ENCODE assay signal across 10 cellular contexts in genomic region chr9:83538890-83539238, GRCh38. TPM values are rescaled to one million over a fixed set of nuclear protein-coding genes. Genes with fewer than 3 reads are reported as not detected.
DNase-seq lines count a peak whose midpoint lies in the region; ATAC-seq, FAIRE-seq and TF ChIP-seq lines count a peak whose summit lies in the region.
"Had no signal": no experiment of that assay in that cellular context is flagged by ENCODE, and none has a peak within 500 bp of the region (broad histone marks: within the 10 kb centered on the region; RNA-seq: fewer than 3 reads in every experiment).

No MANE protein-coding gene starts in this region.

- POLR2A ChIA-PET in naive thymus-derived CD8-positive, alpha-beta T cell (lab: Charles Lee): no interaction called here

- no peak for DNase-seq in stimulated activated naive CD8-positive, alpha-beta T cell treated with anti-CD3 and anti-CD28 coated beads, Interleukin-15, Interleukin-2, amounts not matched to agents 100 U/mL and 50 U/mL, for 24 hours
- DNase-seq in naive thymus-derived CD8-positive, alpha-beta T cell: no peak
- no peak for DNase-seq in AG08396 (ENCODE audit: low spot score)
- no peak for DNase-seq in D721Med (ENCODE audit: insufficient read length, low spot score)
- DNase-seq: activated CD4-positive, CD25-positive, alpha-beta regulatory T cell; GDM1 had no signal

- intact Hi-C loops in dendritic cell treated with granulocyte-macrophage colony-stimulating factor and Interleukin-4, amounts not matched to agents 40 ng/mL and 50 ng/mL, for 4 days (cut with micrococcal nuclease): loop anchor here (10.0 kb wide), 2 partner anchors 64 to 104 kb away; no protein-coding TSS in a partner anchor

- FAIRE-seq in D721Med (lab: Jason Lieb, UNC): no peak

- no peaks in the 10 kb centered on the region for H3K9me3 Mint-ChIP-seq in stimulated activated naive CD8-positive, alpha-beta T cell treated with anti-CD3 and anti-CD28 coated beads, Interleukin-15, Interleukin-2, amounts not matched to agents 100 ng/mL and 50 ng/mL, for 24 hours
- no peaks in the 10 kb centered on the region for H3K9me3 Mint-ChIP-seq in dendritic cell treated with granulocyte-macrophage colony-stimulating factor and Interleukin-4, amounts not matched to agents 40 ng/mL and 50 ng/mL, for 4 days
- peaks cover 0 to 4% (median 0%) of the 10 kb centered on the region in 9 donors for H3K9me3 Mint-ChIP-seq in naive thymus-derived CD8-positive, alpha-beta T cell

- peaks cover 28% of the 10 kb centered on the region for H3K27me3 Mint-ChIP-seq in stimulated activated naive CD8-positive, alpha-beta T cell treated with anti-CD3 and anti-CD28 coated beads, Interleukin-15, Interleukin-2, amounts not matched to agents 100 ng/mL and 50 ng/mL, for 24 hours
- H3K27me3 Mint-ChIP-seq in dendritic cell treated with granulocyte-macrophage colony-stimulating factor and Interleukin-4, amounts not matched to agents 40 ng/mL and 50 ng/mL, for 4 days: peaks cover 42% of the 10 kb centered on the region
- peaks cover 23 to 49% (median 38%) of the 10 kb centered on the region in 5 donors for H3K27me3 Mint-ChIP-seq in naive thymus-derived CD8-positive, alpha-beta T cell

- no peak overlapping the region for H3K27ac Mint-ChIP-seq in stimulated activated naive CD8-positive, alpha-beta T cell treated with anti-CD3 and anti-CD28 coated beads, Interleukin-15, Interleukin-2, amounts not matched to agents 100 ng/mL and 50 ng/mL, for 24 hours
- no peak overlapping the region for H3K27ac Mint-ChIP-seq in dendritic cell treated with granulocyte-macrophage colony-stimulating factor and Interleukin-4, amounts not matched to agents 40 ng/mL and 50 ng/mL, for 4 days
- H3K27ac Mint-ChIP-seq in naive thymus-derived CD8-positive, alpha-beta T cell: no peak overlapping the region

- H3K4me1 Mint-ChIP-seq in stimulated activated naive CD8-positive, alpha-beta T cell treated with anti-CD3 and anti-CD28 coated beads, Interleukin-15, Interleukin-2, amounts not matched to agents 100 ng/mL and 50 ng/mL, for 24 hours (ENCODE audit: low read depth): no peaks in the 10 kb centered on the region
- H3K4me1 Mint-ChIP-seq in dendritic cell treated with granulocyte-macrophage colony-stimulating factor and Interleukin-4, amounts not matched to agents 40 ng/mL and 50 ng/mL, for 4 days (ENCODE audit: low read depth): peaks cover 7% of the 10 kb centered on the region
- H3K4me1 Mint-ChIP-seq in naive thymus-derived CD8-positive, alpha-beta T cell: peaks cover 1 to 9% (median 6%) of the 10 kb centered on the region in 4 donors

- H3K4me3 Mint-ChIP-seq in stimulated activated naive CD8-positive, alpha-beta T cell treated with anti-CD3 and anti-CD28 coated beads, Interleukin-15, Interleukin-2, amounts not matched to agents 100 ng/mL and 50 ng/mL, for 24 hours: peak overlapping the region; percentile 24
- H3K4me3 Mint-ChIP-seq in dendritic cell treated with granulocyte-macrophage colony-stimulating factor and Interleukin-4, amounts not matched to agents 40 ng/mL and 50 ng/mL, for 4 days: peak overlapping the region; percentile 84
- peak overlapping the region in 6 of 10 donors; percentile 12 to 62 (median 57) for H3K4me3 Mint-ChIP-seq in naive thymus-derived CD8-positive, alpha-beta T cell

- no peak for TF ChIP-seq CTCF in D721Med (IDR thresholded peaks at IDR 0.05; ENCODE audit: insufficient read depth, missing control alignments)

- no peak for ATAC-seq in stimulated activated naive CD8-positive, alpha-beta T cell treated with anti-CD3 and anti-CD28 coated beads, Interleukin-15, Interleukin-2, amounts not matched to agents 100 U/mL and 50 U/mL, for 24 hours
- ATAC-seq in naive thymus-derived CD8-positive, alpha-beta T cell: no peak
- ATAC-seq in HG03095 (IDR thresholded peaks at IDR 0.05; ENCODE audit: unreplicated experiment) (no peak), GM19324 (IDR thresholded peaks at IDR 0.05; ENCODE audit: low FRiP score, unreplicated experiment) (no peak)

- H3K36me3 Mint-ChIP-seq in stimulated activated naive CD8-positive, alpha-beta T cell treated with anti-CD3 and anti-CD28 coated beads, Interleukin-15, Interleukin-2, amounts not matched to agents 100 ng/mL and 50 ng/mL, for 24 hours (ENCODE audit: low read depth): no peaks in the 10 kb centered on the region
- peaks cover 4% of the 10 kb centered on the region for H3K36me3 Mint-ChIP-seq in dendritic cell treated with granulocyte-macrophage colony-stimulating factor and Interleukin-4, amounts not matched to agents 40 ng/mL and 50 ng/mL, for 4 days (ENCODE audit: low read depth)
- peaks cover 2 to 7% (median 5%) of the 10 kb centered on the region in 3 donors for H3K36me3 Mint-ChIP-seq in naive thymus-derived CD8-positive, alpha-beta T cell

RNA-seq across cellular contexts. Expression of gene FRMD3, which starts 0.7 kb away (rescaled TPM):
- total RNA-seq in naive thymus-derived CD8-positive, alpha-beta T cell: under 1 TPM; 0.52 to 0.74 TPM
- polyA plus RNA-seq in naive thymus-derived CD8-positive, alpha-beta T cell: under 1 TPM in 1 of 3 donors, not detected in 2; 0.08 TPM

Comparison
In these comparisons a context has a peak if more than half of its experiments do, and no peak if none do; other contexts are left out.
1. H3K4me3 Mint-ChIP-seq: peak in every context shown above with its lines; median percentile 84 in dendritic cell treated with granulocyte-macrophage colony-stimulating factor and Interleukin-4, amounts not matched to agents 40 ng/mL and 50 ng/mL, for 4 days; 57 in naive thymus-derived CD8-positive, alpha-beta T cell; 24 in stimulated activated naive CD8-positive, alpha-beta T cell treated with anti-CD3 and anti-CD28 coated beads, Interleukin-15, Interleukin-2, amounts not matched to agents 100 ng/mL and 50 ng/mL, for 24 hours.